In genomic region chr1:164589961-164590507, GRCh38 we compare ENCODE assay signal across 13 cellular contexts. TPM values are rescaled to one million over a fixed set of nuclear protein-coding genes. Genes with fewer than 3 reads are reported as not detected.
DNase-seq lines count a peak whose midpoint lies in the region; ATAC-seq and TF ChIP-seq lines count a peak whose summit lies in the region.
"Had no signal": no experiment of that assay in that cellular context is flagged by ENCODE, and none has a peak within 500 bp of the region (broad histone marks: within the 10 kb centered on the region; RNA-seq: fewer than 3 reads in every experiment).

No MANE protein-coding gene starts in this region.

- H3K9me3 Mint-ChIP-seq in H9 = no peaks in the 10 kb centered on the region
- no peaks in the 10 kb centered on the region for H3K9me3 Mint-ChIP-seq in stimulated activated naive CD8-positive, alpha-beta T cell treated with anti-CD3 and anti-CD28 coated beads, Interleukin-15, amount 100 ng/mL, for 72 hours

- H3K4me2 ChIP-seq in H9 (ENCODE audit: insufficient read depth, insufficient read length, low read length) = no peak overlapping the region

- H2AK5ac ChIP-seq in H9 (ENCODE audit: insufficient read length, low read length) = no peak overlapping the region

- H3K9ac ChIP-seq in H9 (ENCODE audit: extremely low read depth, insufficient read length, low read length) = no peak overlapping the region

- no peak overlapping the region for H2BK120ac ChIP-seq in H9 (ENCODE audit: low read depth, low read length, poor library complexity, severe bottlenecking)

- peak overlapping the region; percentile 1 to 70; a peak in 2 of 5 replicates for H3K4me3 Mint-ChIP-seq in H9
- H3K4me3 Mint-ChIP-seq in stimulated activated naive CD8-positive, alpha-beta T cell treated with anti-CD3 and anti-CD28 coated beads, Interleukin-15, amount 100 ng/mL, for 72 hours = no peak overlapping the region

- H3K23ac ChIP-seq in H9 (ENCODE audit: insufficient read length, low read depth, low read length) = no peak overlapping the region

- H4K5ac ChIP-seq in H9 (ENCODE audit: insufficient read length, low read depth, low read length) = no peak overlapping the region

- DNase-seq in H9 (peak; percentile 61), ascending aorta (ENCODE audit: low spot score in 2 of 2) (no peak), renal cortical epithelial cell (ENCODE audit: low read depth) (peak; percentile 51), middle frontal gyrus (ENCODE audit: extremely low spot score, low spot score) (no peak)
- no peak for DNase-seq in stimulated activated naive CD8-positive, alpha-beta T cell treated with anti-CD3 and anti-CD28 coated beads, Interleukin-15, amount 100 ng/mL, for 72 hours
- DNase-seq: activated naive CD4-positive, alpha-beta T cell; DMS53; MV-4-11; NCI-H2227 treated with DMSO at 0.1 percent for 48 hours had no signal

- intact Hi-C loops in ascending aorta (cut with DNase I) = no loop called here

- H3T11ph ChIP-seq in H9 (ENCODE audit: low read length) = no peak overlapping the region

- H3K27me3 ChIP-seq in H9 (ENCODE audit: insufficient read depth, low read length) (no peaks in the 10 kb centered on the region), ascending aorta (no peaks in the 10 kb centered on the region), layer of hippocampus (ENCODE audit: control insufficient read depth, insufficient read depth, low read length) (no peaks in the 10 kb centered on the region)

- H2AFZ ChIP-seq in H9 (ENCODE audit: low read length) = no peak overlapping the region

- TF ChIP-seq CTCF in H9 (conservative IDR thresholded peaks at IDR 0.05) (no peak), ascending aorta (IDR thresholded peaks at IDR 0.05) (no peak)

- peak overlapping the region; percentile 55 to 99 (median 97) for H3K27ac Mint-ChIP-seq in H9
- H3K27ac Mint-ChIP-seq in stimulated activated naive CD8-positive, alpha-beta T cell treated with anti-CD3 and anti-CD28 coated beads, Interleukin-15, amount 100 ng/mL, for 72 hours = no peak overlapping the region

- H3K79me2 ChIP-seq in H9 (ENCODE audit: insufficient read depth, low read length) = peaks cover 31% of the 10 kb centered on the region; the same call in 1 of the 2 replicates

- peaks cover 12% of the 10 kb centered on the region for H3K79me1 ChIP-seq in H9 (ENCODE audit: insufficient read depth, low read depth, low read length, poor library complexity, severe bottlenecking)

- H2BK5ac ChIP-seq in H9 (ENCODE audit: insufficient read length, low read length) = no peak overlapping the region

- peaks cover 7 to 33% (median 32%) of the 10 kb centered on the region in 3 experiments for H3K36me3 Mint-ChIP-seq in H9 (ENCODE audit: insufficient read depth in 1 of 3, low read depth in 3 of 3)

- H3K18ac ChIP-seq in H9 (ENCODE audit: insufficient read length, low read depth, low read length) = no peak overlapping the region

- H3K9me3 ChIP-seq in H9 (ENCODE audit: control insufficient read depth, low read depth, low read length) (no peaks in the 10 kb centered on the region), ascending aorta (no peaks in the 10 kb centered on the region)

- H2BK15ac ChIP-seq in H9 (ENCODE audit: low read depth, low read length) = no peak overlapping the region

- no peaks in the 10 kb centered on the region for H3K27me3 Mint-ChIP-seq in H9 (ENCODE audit: low read depth)
- H3K27me3 Mint-ChIP-seq in stimulated activated naive CD8-positive, alpha-beta T cell treated with anti-CD3 and anti-CD28 coated beads, Interleukin-15, amount 100 ng/mL, for 72 hours = peaks cover 8% of the 10 kb centered on the region

- peak overlapping the region; percentile 28 for H3K27ac ChIP-seq in H9 (ENCODE audit: insufficient read length, low read depth, low read length)
- H3K27ac ChIP-seq in ascending aorta = peak overlapping the region; percentile 83 to 84
- H3K27ac ChIP-seq in layer of hippocampus (ENCODE audit: low read depth, low read length) = peak overlapping the region; percentile 35

- no peak overlapping the region for H2BK20ac ChIP-seq in H9 (ENCODE audit: low read depth, low read length, poor library complexity, severe bottlenecking)

- no peak for ATAC-seq in HG02870 (IDR thresholded peaks at IDR 0.05; ENCODE audit: unreplicated experiment)
- ATAC-seq in GM21529 (IDR thresholded peaks at IDR 0.05; ENCODE audit: unreplicated experiment) = no peak
- no peak for ATAC-seq in stimulated activated naive CD8-positive, alpha-beta T cell treated with anti-CD3 and anti-CD28 coated beads, Interleukin-15, amount 100 ng/mL, for 72 hours

- no peak overlapping the region for H3K56ac ChIP-seq in H9 (ENCODE audit: insufficient read length, low read depth, low read length)

- H3K36me3 ChIP-seq in ascending aorta = no peaks in the 10 kb centered on the region

- no peak overlapping the region for H4K8ac ChIP-seq in H9 (replicated peaks; ENCODE audit: insufficient read length, low read depth, low read length)

- no peak overlapping the region for H3K4me3 ChIP-seq in ascending aorta

- peaks cover 3% of the 10 kb centered on the region for H4K20me1 ChIP-seq in H9 (ENCODE audit: control insufficient read depth, insufficient read depth, insufficient read length)

- H3K4ac ChIP-seq in H9 (ENCODE audit: low read depth, low read length) = no peak overlapping the region

- no peak overlapping the region for H2BK12ac ChIP-seq in H9 (ENCODE audit: insufficient read length, low read depth, low read length)

- H3K14ac ChIP-seq in H9 (ENCODE audit: insufficient read depth, low read length) = no peak overlapping the region

- peaks cover 84 to 97% of the 10 kb centered on the region in 2 experiments for H3K4me1 Mint-ChIP-seq in H9
- H3K4me1 Mint-ChIP-seq in stimulated activated naive CD8-positive, alpha-beta T cell treated with anti-CD3 and anti-CD28 coated beads, Interleukin-15, amount 100 ng/mL, for 72 hours = no peaks in the 10 kb centered on the region

- H3K23me2 ChIP-seq in H9 (ENCODE audit: insufficient read length, low read depth, low read length, poor library complexity, severe bottlenecking) = no peaks in the 10 kb centered on the region

- WGBS in H9 (ENCODE audit: extremely low coverage, insufficient read length, low lambda C conversion rate) = no CpG with 5 or more reads among the region's 9 CpGs

- no peak overlapping the region for H4K91ac ChIP-seq in H9 (ENCODE audit: insufficient read length, low read depth, low read length)

- peaks cover 33% of the 10 kb centered on the region for H3K4me1 ChIP-seq in H9 (ENCODE audit: insufficient read depth, low read length)
- H3K4me1 ChIP-seq in ascending aorta = peaks cover 0 to 31% of the 10 kb centered on the region in 2 donors

RNA-seq across cellular contexts. Expression of gene PBX1, which starts 31.1 kb away (rescaled TPM):
- total RNA-seq in H9 (2021) = 133 and 142 TPM in 2 replicates
- 37.4 TPM for total RNA-seq in ascending aorta
- 1.6 and 20.5 TPM in 2 replicates for total RNA-seq in renal cortical epithelial cell
- total RNA-seq: activated CD8-positive, alpha-beta memory T cell treated with anti-CD3 and anti-CD28 coated beads for 36 hours had no signal

Comparison
In these comparisons a context has a peak if more than half of its experiments do, and no peak if none do; other contexts are left out.
1. DNase-seq: peak in H9 (single experiment) and renal cortical epithelial cell (single experiment); none in ascending aorta (0 of 2), stimulated activated naive CD8-positive, alpha-beta T cell treated with anti-CD3 and anti-CD28 coated beads, Interleukin-15, amount 100 ng/mL, for 72 hours (0 of 2) and middle frontal gyrus (single experiment).
2. H3K27ac ChIP-seq: peak in every context shown above with its lines; median percentile 84 in ascending aorta; 35 in layer of hippocampus; 28 in H9.
3. H3K27ac Mint-ChIP-seq: peak in H9 (3 of 3); none in stimulated activated naive CD8-positive, alpha-beta T cell treated with anti-CD3 and anti-CD28 coated beads, Interleukin-15, amount 100 ng/mL, for 72 hours (0 of 2).
4. H3K4me3 Mint-ChIP-seq: peak in H9 (2 of 2); none in stimulated activated naive CD8-positive, alpha-beta T cell treated with anti-CD3 and anti-CD28 coated beads, Interleukin-15, amount 100 ng/mL, for 72 hours (0 of 2).